Comparison of ENCODE assay signal across 1 cellular context in genomic region chr5:33824516-33825195, GRCh38.
TF ChIP-seq lines count a peak whose summit lies in the region.

No MANE protein-coding gene starts in this region.

TF ChIP-seq in IMR-90, 13 proteins besides CTCF, POLR2A, EP300 and RAD21 (continued from another document):
- TF ChIP-seq MAFK (IDR thresholded peaks at IDR 0.05; ENCODE audit: low read depth, low read length) (no peak), RFX5 (IDR thresholded peaks at IDR 0.05; ENCODE audit: low read depth, low read length) (no peak), FOS (IDR thresholded peaks at IDR 0.05; ENCODE audit: low read depth, low read length) (no peak), BHLHE40 (IDR thresholded peaks at IDR 0.05; ENCODE audit: low read depth, low read length) (no peak), CEBPB (IDR thresholded peaks at IDR 0.05; ENCODE audit: low read depth, low read length) (no peak), ELK1 (IDR thresholded peaks at IDR 0.05; ENCODE audit: borderline replicate concordance, low read depth, low read length) (no peak), MAZ (IDR thresholded peaks at IDR 0.05; ENCODE audit: borderline replicate concordance, low read depth, low read length) (no peak), CHD1 (IDR thresholded peaks at IDR 0.05; ENCODE audit: low read depth, low read length) (no peak), NFE2L2 (IDR thresholded peaks at IDR 0.05; ENCODE audit: low read depth, low read length) (no peak), MXI1 (IDR thresholded peaks at IDR 0.05; ENCODE audit: borderline replicate concordance, low read depth, low read length) (no peak), SMC3 (IDR thresholded peaks at IDR 0.05; ENCODE audit: low read depth, low read length) (no peak), RCOR1 (IDR thresholded peaks at IDR 0.05; ENCODE audit: insufficient replicate concordance, low read length) (no peak)
